ENCODE assay signal across 18 cellular contexts in genomic region chr6:26544473-26544872, GRCh38. TPM values are rescaled to one million over a fixed set of nuclear protein-coding genes. Genes with fewer than 3 reads are reported as not detected.
DNase-seq lines count a peak whose midpoint lies in the region; ATAC-seq and TF ChIP-seq lines count a peak whose summit lies in the region.
"Had no signal": no experiment of that assay in that cellular context is flagged by ENCODE, and none has a peak within 500 bp of the region (broad histone marks: within the 10 kb centered on the region; RNA-seq: fewer than 3 reads in every experiment).

No MANE protein-coding gene starts in this region.

- H3K4me3 Mint-ChIP-seq in stimulated activated memory B cell treated with anti-CD40 and anti-IgM and Interleukin-4, amounts not matched to agents 10 μg/mL and 1 μg/mL and 100 μg/mL, for 72 hours = no peak overlapping the region
- H3K4me3 Mint-ChIP-seq: CD14-positive monocyte had no signal

- no peaks in the 10 kb centered on the region for H3K27me3 ChIP-seq in stomach

- TF ChIP-seq EP300 in stomach (IDR thresholded peaks at IDR 0.05) = no peak

- peak; percentile 70 for DNase-seq in NCI-H146 treated with DMSO at 0.1 percent for 48 hours (lab: John Stamatoyannopoulos, UW; ENCODE audit: unreplicated experiment)
- DNase-seq in NCI-H748 (lab: John Stamatoyannopoulos, UW; ENCODE audit: unreplicated experiment) = peak; percentile 69
- no peak for DNase-seq in left lobe of liver (ENCODE audit: low spot score)
- no peak for DNase-seq in Right ventricle myocardium inferior (ENCODE audit: missing footprints)
- DNase-seq in NCI-H510A treated with DMSO at 0.1 percent for 48 hours (lab: John Stamatoyannopoulos, UW) = no peak
- DNase-seq in stomach = no peak
- DNase-seq: DMS 273 treated with DMSO at 0.1 percent for 48 hours, DND-41, MV-4-11, NCI-H187 treated with DMSO at 0.1 percent for 48 hours, NCI-H526 treated with DMSO at 0.1 percent for 48 hours, PC-9 had no signal

- H3K4me1 ChIP-seq in stomach = peaks cover 0 to 35% (median 15%) of the 10 kb centered on the region in 4 donors

- H3K4me1 Mint-ChIP-seq in stimulated activated memory B cell treated with anti-CD40 and anti-IgM and Interleukin-4, amounts not matched to agents 10 μg/mL and 1 μg/mL and 100 μg/mL, for 72 hours = peaks cover 37% of the 10 kb centered on the region

- H3K36me3 Mint-ChIP-seq in stimulated activated memory B cell treated with anti-CD40 and anti-IgM and Interleukin-4, amounts not matched to agents 10 μg/mL and 1 μg/mL and 100 μg/mL, for 72 hours = peaks cover 44% of the 10 kb centered on the region

- no peak overlapping the region for H3K27ac ChIP-seq in stomach
- H3K27ac ChIP-seq: KMS-11, PC-9, RWPE1 had no signal

- H3K9me3 ChIP-seq in stomach = no peaks in the 10 kb centered on the region

- peaks cover 5 to 40% (median 35%) of the 10 kb centered on the region in 4 donors for H3K36me3 ChIP-seq in stomach

- no peak for TF ChIP-seq POLR2A in stomach (IDR thresholded peaks at IDR 0.05)

- TF ChIP-seq CTCF in stomach (IDR thresholded peaks at IDR 0.05) = no peak

- ATAC-seq in left lobe of liver (peak; percentile 96), Right ventricle myocardium inferior (no peak)
- ATAC-seq in stimulated activated memory B cell treated with anti-CD40 and anti-IgM and Interleukin-4, amounts not matched to agents 10 μg/mL and 1 μg/mL and 100 μg/mL, for 72 hours = no peak

- no peaks in the 10 kb centered on the region for H3K9me3 Mint-ChIP-seq in stimulated activated memory B cell treated with anti-CD40 and anti-IgM and Interleukin-4, amounts not matched to agents 10 μg/mL and 1 μg/mL and 100 μg/mL, for 72 hours
- H3K9me3 Mint-ChIP-seq: CD14-positive monocyte had no signal

- intact Hi-C loops in Right ventricle myocardium inferior (cut with DNase I) (no loop called here), stomach (cut with DNase I; ENCODE audit: low total_unique reads) (no loop called here)

- H3K27ac Mint-ChIP-seq in stimulated activated memory B cell treated with anti-CD40 and anti-IgM and Interleukin-4, amounts not matched to agents 10 μg/mL and 1 μg/mL and 100 μg/mL, for 72 hours = peak overlapping the region; percentile 53

- H3K4me3 ChIP-seq in stomach = no peak overlapping the region
- H3K4me3 ChIP-seq: PC-9 had no signal

- no peaks in the 10 kb centered on the region for H3K27me3 Mint-ChIP-seq in stimulated activated memory B cell treated with anti-CD40 and anti-IgM and Interleukin-4, amounts not matched to agents 10 μg/mL and 1 μg/mL and 100 μg/mL, for 72 hours

RNA-seq across cellular contexts. Expression of gene HMGN4, which starts 6.3 kb away (rescaled TPM):
- total RNA-seq in left lobe of liver = 4.7 TPM
- 29.0 TPM for total RNA-seq in Right ventricle myocardium inferior
- total RNA-seq in stomach = 10 to 100 TPM; 11.3 to 96.0 (median 66.1) TPM
- polyA plus RNA-seq in stomach = 10 to 100 TPM; 22.4 to 46.3 (median 29.2) TPM

RNA-seq across cellular contexts. Expression of gene BTN1A1, which starts 44.4 kb away (rescaled TPM):
- not detected for total RNA-seq in left lobe of liver
- total RNA-seq in Right ventricle myocardium inferior = not detected
- not detected for total RNA-seq in stomach
- not detected for polyA plus RNA-seq in stomach
- total RNA-seq: G401, H4, PC-9 had no signal
- polyA plus RNA-seq: CD14-positive monocyte had no signal

RNA-seq across cellular contexts. Expression of gene ABT1, which starts 52.3 kb away (rescaled TPM):
- 7.3 TPM for total RNA-seq in left lobe of liver
- 7.6 TPM for total RNA-seq in Right ventricle myocardium inferior
- 10 to 100 TPM in 3 of 5 donors, 1 to 10 TPM in 1, not detected in 1; 7.2 to 16.9 (median 14.0) TPM for total RNA-seq in stomach
- polyA plus RNA-seq in stomach = 10 to 100 TPM; 12.6 to 18.0 (median 15.1) TPM

Comparison
In these comparisons a context has a peak if more than half of its experiments do, and no peak if none do; other contexts are left out.
1. DNase-seq: peak in NCI-H146 treated with DMSO at 0.1 percent for 48 hours (single experiment) and NCI-H748 (single experiment); none in left lobe of liver (single experiment), Right ventricle myocardium inferior (single experiment), NCI-H510A treated with DMSO at 0.1 percent for 48 hours (single experiment) and stomach (single experiment).